In genomic region chr7:32490127-32490796, GRCh38 we compare ENCODE assay signal across 8 cellular contexts. TPM values are rescaled to one million over a fixed set of nuclear protein-coding genes. Genes with fewer than 3 reads are reported as not detected.
DNase-seq lines count a peak whose midpoint lies in the region; ATAC-seq and TF ChIP-seq lines count a peak whose summit lies in the region.

Gene LSM5 (minus strand): TSS chr7:32490380. CDS start chr7:32490365, 15 bp downstream.

- no peaks in the 10 kb centered on the region for H3K27me3 Mint-ChIP-seq in activated T-helper 1 cell treated with anti-CD3 and anti-CD28 coated beads, Interleukin-12 subunit alpha, Interleukin-12 subunit beta, Interleukin-2, Interleukin-4 antibody, amounts not matched to agents 30 ng/mL and 10 ng/mL and 1 ng/mL, durations not matched to agents 14 hours and 24 hours and 36 hours (ENCODE audit: insufficient read depth)
- H3K27me3 Mint-ChIP-seq in naive thymus-derived CD8-positive, alpha-beta T cell: no peaks in the 10 kb centered on the region

- WGBS in GM23248 (ENCODE audit: low coverage in 1 of 2, low lambda C conversion rate in 2 of 2, missing lambda C conversion rate in 2 of 2), 2 experiments: 0 to 1% methylated on average over 38 of the region's 38 CpGs

- no peaks in the 10 kb centered on the region for H3K9me3 Mint-ChIP-seq in activated T-helper 1 cell treated with anti-CD3 and anti-CD28 coated beads, Interleukin-12 subunit alpha, Interleukin-12 subunit beta, Interleukin-2, Interleukin-4 antibody, amounts not matched to agents 30 ng/mL and 10 ng/mL and 1 ng/mL, durations not matched to agents 14 hours and 24 hours and 36 hours
- no peaks in the 10 kb centered on the region for H3K9me3 Mint-ChIP-seq in naive thymus-derived CD8-positive, alpha-beta T cell

- H4K20me1 ChIP-seq in GM23248 (ENCODE audit: insufficient read depth): no peaks in the 10 kb centered on the region

- peak within 1 kb of the TSS; percentile 89 for H3K4me3 Mint-ChIP-seq in activated T-helper 1 cell treated with anti-CD3 and anti-CD28 coated beads, Interleukin-12 subunit alpha, Interleukin-12 subunit beta, Interleukin-2, Interleukin-4 antibody, amounts not matched to agents 30 ng/mL and 10 ng/mL and 1 ng/mL, durations not matched to agents 14 hours and 24 hours and 36 hours
- H3K4me3 Mint-ChIP-seq in naive thymus-derived CD8-positive, alpha-beta T cell: peak within 1 kb of the TSS; percentile 86 to 98 (median 92)

- H3F3A ChIP-seq in GM23248 (ENCODE audit: insufficient read depth): peaks cover 15% of the 10 kb centered on the region

- in situ Hi-C loops in GM23248 (cut with MboI): loop anchor here (25.0 kb wide), 1 partner anchor 728 kb away; no protein-coding TSS in a partner anchor

- peaks cover 24% of the 10 kb centered on the region for H3K4me1 Mint-ChIP-seq in activated T-helper 1 cell treated with anti-CD3 and anti-CD28 coated beads, Interleukin-12 subunit alpha, Interleukin-12 subunit beta, Interleukin-2, Interleukin-4 antibody, amounts not matched to agents 30 ng/mL and 10 ng/mL and 1 ng/mL, durations not matched to agents 14 hours and 24 hours and 36 hours (ENCODE audit: low read depth)
- peaks cover 3 to 37% (median 32%) of the 10 kb centered on the region in 4 donors for H3K4me1 Mint-ChIP-seq in naive thymus-derived CD8-positive, alpha-beta T cell

- peak within 1 kb of the TSS; percentile 88 for H3K4me3 ChIP-seq in GM23248
- H3K4me3 ChIP-seq in fibroblast of mammary gland (ENCODE audit: control insufficient read depth, low read depth, low read length): peak within 1 kb of the TSS; percentile 96

- H3K27ac ChIP-seq in GM23248: peak within 1 kb of the TSS; percentile 75

- TF ChIP-seq CTCF in fibroblast of mammary gland (conservative IDR thresholded peaks at IDR 0.05; ENCODE audit: control insufficient read depth, insufficient read depth, low read depth, low read length): no peak

- H3K9me3 ChIP-seq in GM23248 (ENCODE audit: low read depth): no peaks in the 10 kb centered on the region

- H3K27ac Mint-ChIP-seq in activated T-helper 1 cell treated with anti-CD3 and anti-CD28 coated beads, Interleukin-12 subunit alpha, Interleukin-12 subunit beta, Interleukin-2, Interleukin-4 antibody, amounts not matched to agents 30 ng/mL and 10 ng/mL and 1 ng/mL, durations not matched to agents 14 hours and 24 hours and 36 hours: peak within 1 kb of the TSS; percentile 91
- H3K27ac Mint-ChIP-seq in naive thymus-derived CD8-positive, alpha-beta T cell: peak within 1 kb of the TSS; percentile 91 to 99 (median 98)

- peaks cover 14% of the 10 kb centered on the region for H3K36me3 Mint-ChIP-seq in activated T-helper 1 cell treated with anti-CD3 and anti-CD28 coated beads, Interleukin-12 subunit alpha, Interleukin-12 subunit beta, Interleukin-2, Interleukin-4 antibody, amounts not matched to agents 30 ng/mL and 10 ng/mL and 1 ng/mL, durations not matched to agents 14 hours and 24 hours and 36 hours (ENCODE audit: low read depth)
- H3K36me3 Mint-ChIP-seq in naive thymus-derived CD8-positive, alpha-beta T cell: peaks cover 0 to 32% (median 3%) of the 10 kb centered on the region in 3 donors

- peak within 1 kb of the TSS; percentile 88 for H3K4me2 ChIP-seq in GM23248 (ENCODE audit: unreplicated experiment)

- H3K9ac ChIP-seq in GM23248: peak within 1 kb of the TSS; percentile 85

- peaks cover 19% of the 10 kb centered on the region for H3K36me3 ChIP-seq in GM23248 (ENCODE audit: low read depth)

- H3K9me2 ChIP-seq in GM23248 (ENCODE audit: insufficient read depth): no peaks in the 10 kb centered on the region

- H3K27me3 ChIP-seq in GM23248 (replicated peaks; ENCODE audit: insufficient read depth): no peaks in the 10 kb centered on the region

- intact Hi-C loops in activated T-helper 1 cell treated with anti-CD3 and anti-CD28 coated beads, Interleukin-12 subunit alpha, Interleukin-12 subunit beta, Interleukin-2, Interleukin-4 antibody, amounts not matched to agents 30 ng/mL and 10 ng/mL and 1 ng/mL, durations not matched to agents 14 hours and 24 hours and 36 hours (cut with micrococcal nuclease): loop anchor here (1.0 to 10.0 kb wide), 8 partner anchors 63 to 1985 kb away; partner anchors contain the start of genes BBS9, GARS1, GGCT and RP9

- DNase-seq in DMS79 treated with DMSO at 0.1 percent for 48 hours (lab: John Stamatoyannopoulos, UW) (peak; percentile 91), GM23248 (peak; percentile 99), Kasumi-1 (lab: John Stamatoyannopoulos, UW) (peak; percentile 97), RPMI7951 (ENCODE audit: low read depth) (peak; percentile 97), fibroblast of mammary gland (ENCODE audit: low read depth) (peak; percentile 94)
- DNase-seq in activated T-helper 1 cell treated with anti-CD3 and anti-CD28 coated beads, Interleukin-12 subunit alpha, Interleukin-12 subunit beta, Interleukin-2, Interleukin-4 antibody, amounts not matched to agents 30 ng/mL and 10 ng/mL and 1 ng/mL, durations not matched to agents 14 hours and 24 hours and 36 hours (ENCODE audit: low spot score): peak; percentile 85
- peak; percentile 75 to 93 (median 87) for DNase-seq in naive thymus-derived CD8-positive, alpha-beta T cell
- peak; percentile 80 to 91 (median 85) for DNase-seq in stimulated activated naive CD4-positive, alpha-beta T cell (lab: John Stamatoyannopoulos, UW)

- H2AFZ ChIP-seq in GM23248: peak within 1 kb of the TSS; percentile 96

- peaks cover 30% of the 10 kb centered on the region for H3K79me2 ChIP-seq in GM23248 (ENCODE audit: insufficient read depth)

- POLR2A ChIA-PET in naive thymus-derived CD8-positive, alpha-beta T cell (lab: Charles Lee): interaction anchor here (0.9 to 1.5 kb wide), 6 partner anchors 26 to 1763 kb away, joined by 3 to 5 read pairs (median 4); partner anchors contain the start of genes KBTBD2 and NT5C3A

- ATAC-seq in naive thymus-derived CD8-positive, alpha-beta T cell: peak; percentile 74

- peaks cover 12% of the 10 kb centered on the region; the same call in 1 of the 2 replicates for H3K4me1 ChIP-seq in GM23248 (ENCODE audit: insufficient read depth)

RNA-seq across cellular contexts. Expression of gene LSM5, which starts in this region (rescaled TPM):
- 19.7 and 34.4 TPM in 2 replicates for total RNA-seq in GM23248 (2014; rRNA removed; shearing (Covaris generic))
- 110 and 117 TPM in 2 replicates for polyA plus RNA-seq in GM23248 (2016; fragmentation: Nextera tagmentation; extraction: Ambion mirVana)
- 86.7 and 100 TPM in 2 replicates for total RNA-seq in RPMI7951 (2014; rRNA removed; shearing (Covaris generic))
- total RNA-seq in activated T-helper 1 cell treated with anti-CD3 and anti-CD28 coated beads, Interleukin-12 subunit alpha, Interleukin-12 subunit beta, Interleukin-2, Interleukin-4 antibody, amounts not matched to agents 30 ng/mL and 10 ng/mL and 1 ng/mL, durations not matched to agents 14 hours and 24 hours and 36 hours: 79.6 and 84.3 TPM in 2 replicates
- 10 to 100 TPM; 45.9 to 56.9 TPM for total RNA-seq in naive thymus-derived CD8-positive, alpha-beta T cell
- 100 to 1,000 TPM; 141 to 179 (median 174) TPM for polyA plus RNA-seq in naive thymus-derived CD8-positive, alpha-beta T cell

Comparison
In these comparisons a context has a peak if more than half of its experiments do, and no peak if none do; other contexts are left out.
1. Peak in every context shown above with its lines: DNase-seq, ATAC-seq, H3K4me3 ChIP-seq and H3K27ac ChIP-seq.